8 cellular contexts compared by ENCODE assay signal in genomic region chr14:49766839-49767238, GRCh38. TPM values are rescaled to one million over a fixed set of nuclear protein-coding genes. Genes with fewer than 3 reads are reported as not detected.
DNase-seq lines count a peak whose midpoint lies in the region; TF ChIP-seq lines count a peak whose summit lies in the region.

No MANE protein-coding gene starts in this region.

- H3K27ac Mint-ChIP-seq in osteocyte (ENCODE audit: unreplicated experiment) = peak overlapping the region; percentile 99

- no peak for TF ChIP-seq CTCF in GM13976 (IDR thresholded peaks at IDR 0.05; ENCODE audit: borderline replicate concordance, control extremely low read depth, extremely low read depth, insufficient read depth, missing control alignments)
- TF ChIP-seq CTCF in Peyer's patch (IDR thresholded peaks at IDR 0.05) = no peak
- TF ChIP-seq CTCF in epithelial cell of esophagus (IDR thresholded peaks at IDR 0.05; ENCODE audit: insufficient read depth, low read depth, low read length, missing control alignments) = no peak
- no peak for TF ChIP-seq CTCF in osteocyte (IDR thresholded peaks at IDR 0.05)
- TF ChIP-seq CTCF in GM10266 (IDR thresholded peaks at IDR 0.05; ENCODE audit: control insufficient read depth, insufficient read depth, low read depth, missing control alignments) = no peak

- no peaks in the 10 kb centered on the region for H3K27me3 Mint-ChIP-seq in osteocyte (ENCODE audit: unreplicated experiment)

- H3K4me1 ChIP-seq in Peyer's patch = peaks cover 0 to 25% (median 12%) of the 10 kb centered on the region in 4 donors

- peak overlapping the region; percentile 96 to 98 (median 98) for H3K27ac ChIP-seq in Peyer's patch

- in situ Hi-C loops in GM13976 (cut with MboI; ENCODE audit: low sequenced_read_pairs, unreplicated experiment) = no loop called here

- peaks cover 4% of the 10 kb centered on the region for H3K36me3 Mint-ChIP-seq in osteocyte (ENCODE audit: unreplicated experiment)

- H3K4me1 Mint-ChIP-seq in osteocyte (ENCODE audit: unreplicated experiment) = peaks cover 37% of the 10 kb centered on the region

- H3K9me3 Mint-ChIP-seq in osteocyte (ENCODE audit: unreplicated experiment) = no peaks in the 10 kb centered on the region

- peak; percentile 18 for DNase-seq in GM13976 (ENCODE audit: low spot score)
- no peak for DNase-seq in Peyer's patch
- peak; percentile 11 for DNase-seq in epithelial cell of esophagus (ENCODE audit: low read depth)
- DNase-seq in osteocyte (ENCODE audit: extremely low spot score, unreplicated experiment) = no peak
- DNase-seq in amniotic stem cell (lab: John Stamatoyannopoulos, UW) = no peak
- no peak for DNase-seq in NCI-H128 (lab: John Stamatoyannopoulos, UW; ENCODE audit: unreplicated experiment)
- no peak for DNase-seq in GM10266 (ENCODE audit: extremely low spot score)
- DNase-seq in occipital lobe (lab: John Stamatoyannopoulos, UW) = no peak

- H3K4me3 Mint-ChIP-seq in osteocyte (ENCODE audit: unreplicated experiment) = peak overlapping the region; percentile 89

- H3K9me3 ChIP-seq in Peyer's patch = no peaks in the 10 kb centered on the region

- H3K4me3 ChIP-seq in Peyer's patch = peak overlapping the region; percentile 72 to 100 (median 92)
- H3K4me3 ChIP-seq in epithelial cell of esophagus (ENCODE audit: low read length) = peak overlapping the region; percentile 57

- no peaks in the 10 kb centered on the region for H3K36me3 ChIP-seq in Peyer's patch

- no peaks in the 10 kb centered on the region for H3K27me3 ChIP-seq in Peyer's patch

- TF ChIP-seq POLR2A in Peyer's patch (IDR thresholded peaks at IDR 0.05) = no peak

RNA-seq across cellular contexts. Expression of gene KLHDC2, which starts 1.1 kb away (rescaled TPM):
- total RNA-seq in Peyer's patch (100 to 1,000 TPM in 2 of 4 donors, 10 to 100 TPM in 2; 73.4 to 135 (median 107) TPM), osteocyte (60.1 and 67.5 TPM in 2 replicates), occipital lobe (180 TPM)

Comparison
In these comparisons a context has a peak if more than half of its experiments do, and no peak if none do; other contexts are left out.
1. DNase-seq: peak in GM13976 (single experiment) and epithelial cell of esophagus (single experiment); none in Peyer's patch (0 of 3), osteocyte (single experiment), amniotic stem cell (single experiment), NCI-H128 (single experiment), GM10266 (single experiment) and occipital lobe (single experiment).